In the genomic region with DNA sequence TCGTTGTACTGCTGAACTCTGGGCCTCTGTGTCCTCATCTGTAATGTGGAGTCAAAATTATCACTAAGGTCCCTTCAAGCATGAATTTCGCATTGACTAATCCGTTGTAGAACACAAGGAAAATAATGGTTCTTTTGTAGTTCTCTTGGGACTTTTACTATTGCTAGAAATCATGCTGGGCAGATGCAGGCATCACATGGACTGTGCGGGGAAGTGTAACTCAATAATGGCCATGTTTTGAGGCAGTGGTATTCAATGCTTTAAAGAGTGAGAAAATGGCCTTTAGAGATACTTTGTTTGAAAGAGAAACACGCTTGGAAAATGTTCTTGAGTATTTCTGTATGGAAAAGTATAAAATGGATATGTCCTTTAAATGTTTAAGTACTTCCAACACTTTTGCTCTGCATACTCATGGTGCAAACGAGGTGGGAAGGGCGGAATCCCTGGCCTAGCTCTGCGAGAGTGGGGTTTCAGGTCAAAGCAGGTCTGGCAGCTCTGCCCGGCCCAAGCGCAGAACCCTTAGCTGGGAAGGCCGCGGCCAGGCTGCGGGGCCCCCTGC, we compare ENCODE assay signal across 8 cellular contexts.
DNase-seq lines count a peak whose midpoint lies in the region; ATAC-seq and TF ChIP-seq lines count a peak whose summit lies in the region.

No MANE protein-coding gene starts in this region.

- peak overlapping the region; percentile 36 to 77 (median 54) for H3K4me3 Mint-ChIP-seq in CD4-positive, alpha-beta memory T cell
- peak overlapping the region; percentile 78 to 88 (median 88) for H3K4me3 Mint-ChIP-seq in nephron

- no peaks in the 10 kb centered on the region for H3K4me1 ChIP-seq in CD4-positive, alpha-beta memory T cell (ENCODE audit: insufficient read depth, low read length)
- peaks cover 9 to 11% of the 10 kb centered on the region in 2 donors for H3K4me1 ChIP-seq in duodenal mucosa (ENCODE audit: control insufficient read depth in 1 of 2, insufficient read depth in 2 of 2, low read length in 2 of 2)

- no peak overlapping the region for H3K27ac ChIP-seq in CD4-positive, alpha-beta memory T cell (ENCODE audit: low read depth, low read length)
- H3K27ac ChIP-seq in duodenal mucosa (ENCODE audit: low read depth, low read length), result peak overlapping the region; percentile 73

- H3K27ac Mint-ChIP-seq in CD4-positive, alpha-beta memory T cell, result no peak overlapping the region
- H3K27ac Mint-ChIP-seq in nephron, result peak overlapping the region; percentile 17 to 86 (median 70)

- peaks cover 5% of the 10 kb centered on the region for H3K27me3 ChIP-seq in CD4-positive, alpha-beta memory T cell (ENCODE audit: insufficient read depth, low read length)
- peaks cover 0 to 2% of the 10 kb centered on the region in 2 donors for H3K27me3 ChIP-seq in duodenal mucosa (ENCODE audit: control insufficient read depth in 1 of 2, insufficient read depth in 2 of 2, low read length in 2 of 2)

- DNase-seq in CD4-positive, alpha-beta memory T cell, result no peak

- H3K4me1 Mint-ChIP-seq in CD4-positive, alpha-beta memory T cell, result peaks cover 6 to 13% (median 9%) of the 10 kb centered on the region in 4 donors
- peaks cover 23% of the 10 kb centered on the region for H3K4me1 Mint-ChIP-seq in nephron

- ATAC-seq in HG02852 (IDR thresholded peaks at IDR 0.05; ENCODE audit: unreplicated experiment), result peak; percentile 22
- no peak for ATAC-seq in HG03095 (IDR thresholded peaks at IDR 0.05; ENCODE audit: unreplicated experiment)
- ATAC-seq in HG03139 (IDR thresholded peaks at IDR 0.05; ENCODE audit: unreplicated experiment), result no peak
- no peak for ATAC-seq in GM21381 (IDR thresholded peaks at IDR 0.05; ENCODE audit: unreplicated experiment)
- no peak for ATAC-seq in GM18870 (IDR thresholded peaks at IDR 0.05; ENCODE audit: unreplicated experiment)

- POLR2A ChIA-PET in CD4-positive, alpha-beta memory T cell (lab: Charles Lee; ENCODE audit: partially characterized antibody), result no interaction called here

- H3K9me3 ChIP-seq in CD4-positive, alpha-beta memory T cell (ENCODE audit: control insufficient read depth in 1 of 2, low read length in 2 of 2), result no peaks in the 10 kb centered on the region
- no peaks in the 10 kb centered on the region for H3K9me3 ChIP-seq in duodenal mucosa (ENCODE audit: control insufficient read depth in 1 of 2, low read length in 2 of 2)

- no peaks in the 10 kb centered on the region for H3K36me3 ChIP-seq in CD4-positive, alpha-beta memory T cell (ENCODE audit: insufficient read depth, low read length)
- no peaks in the 10 kb centered on the region for H3K36me3 ChIP-seq in duodenal mucosa (ENCODE audit: control insufficient read depth in 1 of 2, insufficient read depth in 2 of 2, low read length in 2 of 2)

- peaks cover 0 to 3% (median 0%) of the 10 kb centered on the region in 8 donors for H3K9me3 Mint-ChIP-seq in CD4-positive, alpha-beta memory T cell
- no peaks in the 10 kb centered on the region for H3K9me3 Mint-ChIP-seq in nephron

- H3K27me3 Mint-ChIP-seq in CD4-positive, alpha-beta memory T cell, result peaks cover 12 to 30% of the 10 kb centered on the region in 2 donors
- peaks cover 5% of the 10 kb centered on the region for H3K27me3 Mint-ChIP-seq in nephron (ENCODE audit: low read depth)

- no peak overlapping the region for H3K4me3 ChIP-seq in CD4-positive, alpha-beta memory T cell (ENCODE audit: low read length in 2 of 2)
- H3K4me3 ChIP-seq in duodenal mucosa (ENCODE audit: low read depth in 1 of 2, low read length in 2 of 2), result peak overlapping the region; percentile 63 to 77

- H3K36me3 Mint-ChIP-seq in CD4-positive, alpha-beta memory T cell, result peaks cover 0 to 3% of the 10 kb centered on the region in 2 donors
- H3K36me3 Mint-ChIP-seq in nephron (ENCODE audit: low read depth), result no peaks in the 10 kb centered on the region

- TF ChIP-seq CTCF in nephron (IDR thresholded peaks at IDR 0.05; ENCODE audit: unreplicated experiment in 3 of 3), result no peak

- intact Hi-C loops in CD4-positive, alpha-beta memory T cell (cut with micrococcal nuclease), result no loop called here

- peak overlapping the region; percentile 65 to 73 for H3K9ac ChIP-seq in duodenal mucosa (ENCODE audit: low read depth in 1 of 2, low read length in 2 of 2)

- CTCF ChIA-PET in CD4-positive, alpha-beta memory T cell (lab: Charles Lee; ENCODE audit: partially characterized antibody), result no interaction called here

Comparison
In these comparisons a context has a peak if more than half of its experiments do, and no peak if none do; other contexts are left out.
1. H3K4me3 ChIP-seq: peak in duodenal mucosa (2 of 2); none in CD4-positive, alpha-beta memory T cell (0 of 2).
2. H3K27ac Mint-ChIP-seq: peak in nephron (3 of 3); none in CD4-positive, alpha-beta memory T cell (0 of 7).